23 cellular contexts compared by ENCODE assay signal in genomic region chr21:40847956-40848355, GRCh38. TPM values are rescaled to one million over a fixed set of nuclear protein-coding genes. Genes with fewer than 3 reads are reported as not detected.
DNase-seq lines count a peak whose midpoint lies in the region; TF ChIP-seq lines count a peak whose summit lies in the region.
"Had no signal": no experiment of that assay in that cellular context is flagged by ENCODE, and none has a peak within 500 bp of the region (broad histone marks: within the 10 kb centered on the region; RNA-seq: fewer than 3 reads in every experiment).

No MANE protein-coding gene starts in this region.

- peak; percentile 19 for DNase-seq in NCI-H2227 (lab: John Stamatoyannopoulos, UW; ENCODE audit: unreplicated experiment)
- no peak for DNase-seq in NCI-H2227 treated with DMSO at 0.1 percent for 48 hours (lab: John Stamatoyannopoulos, UW)
- DNase-seq in SK-N-DZ (ENCODE audit: low spot score): peak; percentile 18
- DNase-seq in iPS-NIHi11 (ENCODE audit: low spot score): peak; percentile 26
- DNase-seq in pons (ENCODE audit: low spot score): no peak
- DNase-seq in T-helper 9 cell: no peak
- DNase-seq in erythroblast (lab: John Stamatoyannopoulos, UW): no peak
- DNase-seq: ACHN; activated CD4-positive, alpha-beta T cell treated with anti-CD3 and anti-CD28 coated beads for 1 hour; activated CD8-positive, alpha-beta T cell treated with anti-CD3 and anti-CD28 coated beads, Interleukin-2, amount 10 ng/mL, durations not matched to agents 7 days and 5 days; activated naive CD4-positive, alpha-beta T cell treated with Interleukin-2 at 50 U/mL for 16 hours; amniotic stem cell; HCEC 1CT; heart left ventricle; immature natural killer cell; left lung; OCI-M1; stimulated activated CD8-positive, alpha-beta memory T cell treated with anti-CD3 and anti-CD28 coated beads, Interleukin-4, amount 100 ng/mL, for 48 hours; SW 1271 had no signal

- TF ChIP-seq POLR2A in erythroblast (IDR thresholded peaks at IDR 0.05; ENCODE audit: low read length): no peak

- peak overlapping the region; percentile 29 for H3K27ac ChIP-seq in temporal lobe (ENCODE audit: low read depth, low read length)
- H3K27ac ChIP-seq: BLaER1 treated with 17β-estradiol and CSF1 and Interleukin-3, amounts not matched to agents 10 nM and 100 nM; heart left ventricle; left lung had no signal

RNA-seq across cellular contexts. Expression of gene DSCAM, which starts 1.0 kb away (rescaled TPM):
- 0.06 and 0.07 TPM in 2 replicates for polyA plus RNA-seq in SK-N-DZ (2014; cell fraction: cytosol; rRNA removed)
- polyA plus RNA-seq in SK-N-DZ (2014; cell fraction: nucleus; rRNA removed): 0.03 TPM in 1 of 2 replicates, not detected in the other
- total RNA-seq in temporal lobe: 16.0 TPM
- total RNA-seq: activated CD8-positive, alpha-beta T cell treated with anti-CD3 and anti-CD28 coated beads, Interleukin-2, amount 10 ng/mL, durations not matched to agents 7 days and 5 days; heart left ventricle; natural killer cell treated with Interleukin-12 subunit alpha and Interleukin-12 subunit beta and Interleukin-15 and Interleukin-18, amount 100 ng/mL, for 72 hours; Right ventricle myocardium inferior had no signal
- polyA plus RNA-seq: immature natural killer cell had no signal

Comparison
In these comparisons a context has a peak if more than half of its experiments do, and no peak if none do; other contexts are left out.
1. DNase-seq: peak in NCI-H2227 (single experiment), SK-N-DZ (single experiment) and iPS-NIHi11 (single experiment); none in NCI-H2227 treated with DMSO at 0.1 percent for 48 hours (single experiment), pons (single experiment), T-helper 9 cell (single experiment) and erythroblast (0 of 2).